ENCODE assay signal across 17 cellular contexts in genomic region chr6:143569035-143569434, GRCh38. TPM values are rescaled to one million over a fixed set of nuclear protein-coding genes. Genes with fewer than 3 reads are reported as not detected.
DNase-seq lines count a peak whose midpoint lies in the region; ATAC-seq, FAIRE-seq and TF ChIP-seq lines count a peak whose summit lies in the region.
"Had no signal": no experiment of that assay in that cellular context is flagged by ENCODE, and none has a peak within 500 bp of the region (broad histone marks: within the 10 kb centered on the region; RNA-seq: fewer than 3 reads in every experiment).

No MANE protein-coding gene starts in this region.

- DNase-seq in HepG2 (ENCODE audit: low spot score), result no peak
- no peak for DNase-seq in right lobe of liver
- peak; percentile 18 for DNase-seq in OCI-M1 (lab: John Stamatoyannopoulos, UW)
- peak; percentile 13 for DNase-seq in fibroblast of gingiva (ENCODE audit: low read depth)
- DNase-seq in stromal cell of bone marrow (ENCODE audit: low read depth), result peak; percentile 70
- no peak for DNase-seq in SIG-M5 (lab: John Stamatoyannopoulos, UW)
- no peak for DNase-seq in activated effector memory CD4-positive, alpha-beta T cell treated with anti-CD3 and anti-CD28 coated beads, Interleukin-2, amount 50 U/mL, for 16 hours
- DNase-seq: activated CD4-positive, alpha-beta T cell treated with anti-CD3 and anti-CD28 coated beads, Interleukin-2, amount 50 U/mL, for 1 hour; AML-193; body of pancreas; effector CD4-positive, alpha-beta T cell; NCI-H1048; NCI-H774; stimulated activated CD4-positive, alpha-beta T cell treated with anti-CD3 and anti-CD28 coated beads, Interleukin-2, amount 100 ng/mL, for 24 hours; T1000 had no signal

- CTCF ChIA-PET in HepG2 (lab: Yijun Ruan, JAX; ENCODE audit: low intra/inter-chr PET ratio, low total read pairs), result no interaction called here

- H3K4me3 ChIP-seq in HepG2 (replicated peaks in 1 of 3; ENCODE audit: insufficient read depth in 1 of 3, low read depth in 2 of 3, low read length in 3 of 3) (no peak overlapping the region), right lobe of liver (no peak overlapping the region)
- H3K4me3 ChIP-seq: body of pancreas had no signal

- WGBS in HepG2 (ENCODE audit: low lambda C conversion rate), result 69% methylated on average over 4 of the region's 4 CpGs
- 72% methylated on average over 3 of the region's 4 CpGs for WGBS in right lobe of liver (ENCODE audit: insufficient coverage, low coverage, low lambda C conversion rate, missing lambda C conversion rate)

- POLR2A ChIA-PET in HepG2 (lab: Yijun Ruan, JAX), result no interaction called here

- H3K27ac ChIP-seq in HepG2 (ENCODE audit: extremely low read length, insufficient read depth, low read length) (no peak overlapping the region), right lobe of liver (no peak overlapping the region)
- H3K27ac ChIP-seq: body of pancreas had no signal

- H3K4me2 ChIP-seq in HepG2 (ENCODE audit: low read depth, low read length), result no peak overlapping the region

- no peaks in the 10 kb centered on the region for H3K36me3 ChIP-seq in HepG2 (replicated peaks in 1 of 2; ENCODE audit: control insufficient read depth in 1 of 2, insufficient read depth in 2 of 2, low read length in 2 of 2)
- no peaks in the 10 kb centered on the region for H3K36me3 ChIP-seq in right lobe of liver

- H3K79me2 ChIP-seq in HepG2 (ENCODE audit: insufficient read depth, low read length), result no peaks in the 10 kb centered on the region

- H2AFZ ChIP-seq in HepG2 (ENCODE audit: low read length), result no peak overlapping the region

- TF ChIP-seq RAD21 in HepG2 (CRISPR knock-in tag; IDR thresholded peaks at IDR 0.05), result no peak

- no peaks in the 10 kb centered on the region for H4K20me1 ChIP-seq in HepG2 (ENCODE audit: insufficient read depth, low read length)

- in situ Hi-C loops in HepG2 (cut with HindIII; ENCODE audit: extremely low pct_ligation_motif_present, low pct_unique_long_range_greater_than_20kb), result no loop called here

- TF ChIP-seq POLR2A in HepG2 (IDR thresholded peaks at IDR 0.05; ENCODE audit: insufficient read depth in 1 of 2, low read depth in 2 of 2, low read length in 2 of 2), result no peak
- no peak for TF ChIP-seq POLR2A in right lobe of liver (IDR thresholded peaks at IDR 0.05)

- no peak overlapping the region for H3K9ac ChIP-seq in HepG2 (ENCODE audit: insufficient read depth, low read depth, low read length)

- TF ChIP-seq CTCF in HepG2 (CRISPR knock-in tag; IDR thresholded peaks at IDR 0.05), result no peak
- no peak for TF ChIP-seq CTCF in right lobe of liver (IDR thresholded peaks at IDR 0.05)

- ATAC-seq in HepG2 (no peak), right lobe of liver (no peak), HG02642 (IDR thresholded peaks at IDR 0.05; ENCODE audit: poor library complexity, unreplicated experiment) (no peak)
- ATAC-seq: body of pancreas had no signal

- no peak for FAIRE-seq in HepG2 (lab: Jason Lieb, UNC)
- FAIRE-seq: GM12891 had no signal

- intact Hi-C loops in HepG2 (cut with micrococcal nuclease; ENCODE audit: unreplicated experiment), result no loop called here
- intact Hi-C loops in right lobe of liver (cut with DNase I), result no loop called here

- H3K9me3 ChIP-seq in HepG2 (ENCODE audit: low read length), result no peaks in the 10 kb centered on the region
- no peaks in the 10 kb centered on the region for H3K9me3 ChIP-seq in right lobe of liver
- H3K9me3 ChIP-seq: body of pancreas had no signal

- no peaks in the 10 kb centered on the region for H3K4me1 ChIP-seq in HepG2 (ENCODE audit: insufficient read depth, low read length)
- no peaks in the 10 kb centered on the region for H3K4me1 ChIP-seq in right lobe of liver
- H3K4me1 ChIP-seq: body of pancreas had no signal

- TF ChIP-seq EP300 in HepG2 (IDR thresholded peaks at IDR 0.05; ENCODE audit: low read depth in 2 of 2, low read length in 2 of 2), result no peak
- no peak for TF ChIP-seq EP300 in HepG2 (CRISPR knock-in tag; IDR thresholded peaks at IDR 0.05; ENCODE audit: borderline replicate concordance)

- no peaks in the 10 kb centered on the region for H3K27me3 ChIP-seq in HepG2 (ENCODE audit: control insufficient read depth in 1 of 2, insufficient read depth in 2 of 2, low read length in 2 of 2)
- H3K27me3 ChIP-seq in right lobe of liver, result no peaks in the 10 kb centered on the region
- H3K27me3 ChIP-seq: body of pancreas had no signal

- no TSS peak for BruUV-seq in HepG2 (replicated peaks; lab: Mats Ljungman, UMichigan)

TF ChIP-seq in HepG2, 621 proteins besides CTCF, POLR2A, EP300 and RAD21:
- TF ChIP-seq ZNF639 (CRISPR knock-in tag; conservative IDR thresholded peaks at IDR 0.05), result no peak
- peak; percentile 44; the same call in 1 of the 2 replicates for TF ChIP-seq RFX1 (IDR thresholded peaks at IDR 0.05)

RNA-seq across cellular contexts. Expression of gene FUCA2, which starts 57.5 kb away (rescaled TPM):
- 60.9 and 144 TPM in 2 replicates for total RNA-seq in HepG2 (2016; rRNA removed; fragmentation: Illumina TruSeq; extraction: Trizol)
- total RNA-seq in HepG2 (2016; cell fraction: cytosol; rRNA removed; fragmentation: Illumina TruSeq; extraction: Trizol; ENCODE audit: low read depth), result 23.5 and 26.4 TPM in 2 replicates
- total RNA-seq in HepG2 (2016; cell fraction: insoluble cytoplasmic fraction; rRNA removed; fragmentation: Illumina TruSeq; extraction: Trizol), result 55.0 and 140 TPM in 2 replicates
- total RNA-seq in HepG2 (2016; cell fraction: membrane; rRNA removed; fragmentation: Illumina TruSeq; extraction: Trizol), result 36.8 and 44.6 TPM in 2 replicates
- 123 and 143 TPM in 2 replicates for total RNA-seq in HepG2 (2016; cell fraction: nucleus; rRNA removed; fragmentation: Illumina TruSeq; extraction: Trizol)
- polyA plus RNA-seq in HepG2 (2011; rRNA removed), result 63.3 and 87.4 TPM in 2 replicates
- 54.5 and 64.8 TPM in 2 replicates for polyA plus RNA-seq in HepG2 (2011; cell fraction: cytosol; rRNA removed)
- polyA plus RNA-seq in HepG2 (2011; cell fraction: nucleus; rRNA removed), result 27.1 and 30.2 TPM in 2 replicates
- 72.3 and 89.4 TPM in 2 replicates for polyA plus RNA-seq in HepG2 (2012)
- polyA plus RNA-seq in HepG2 (2016; cell fraction: cytosol; fragmentation: Illumina TruSeq; extraction: Trizol; ENCODE audit: low read depth), result 26.5 and 27.8 TPM in 2 replicates
- polyA plus RNA-seq in HepG2 (2016; cell fraction: insoluble cytoplasmic fraction; fragmentation: Illumina TruSeq; extraction: Trizol; ENCODE audit: low read depth), result 56.4 and 62.4 TPM in 2 replicates
- 30.3 and 34.9 TPM in 2 replicates for polyA plus RNA-seq in HepG2 (2016; cell fraction: membrane; fragmentation: Illumina TruSeq; extraction: Trizol; ENCODE audit: low read depth)
- polyA plus RNA-seq in HepG2 (2016; cell fraction: nucleus; fragmentation: Illumina TruSeq; extraction: Trizol; ENCODE audit: insufficient read depth, low read depth), result 188 and 199 TPM in 2 replicates
- 29.0 and 29.5 TPM in 2 replicates for polyA minus RNA-seq in HepG2 (2011; rRNA and poly(A)+ RNA removed; ENCODE audit: low replicate concordance)
- 29.7 and 34.5 TPM in 2 replicates for polyA minus RNA-seq in HepG2 (2011; cell fraction: cytosol; rRNA and poly(A)+ RNA removed)
- polyA minus RNA-seq in HepG2 (2011; cell fraction: nucleus; rRNA and poly(A)+ RNA removed), result 28.2 and 30.0 TPM in 2 replicates
- total RNA-seq in right lobe of liver, result 10 to 100 TPM; 28.6 to 58.7 (median 35.1) TPM

Comparison
In these comparisons a context has a peak if more than half of its experiments do, and no peak if none do; other contexts are left out.
1. DNase-seq: peak in OCI-M1 (single experiment), fibroblast of gingiva (single experiment) and stromal cell of bone marrow (single experiment); none in HepG2 (single experiment), right lobe of liver (0 of 3), SIG-M5 (single experiment) and activated effector memory CD4-positive, alpha-beta T cell treated with anti-CD3 and anti-CD28 coated beads, Interleukin-2, amount 50 U/mL, for 16 hours (single experiment).